ENCODE assay signal across 9 cellular contexts in genomic region chr1:174815036-174815435, GRCh38.
A peak's percentile ranks its signal among the peaks of the same experiment; 100 is the strongest.
DNase-seq lines count a peak whose midpoint lies in the region; ATAC-seq and TF ChIP-seq lines count a peak whose summit lies in the region.
"Had no signal": no experiment of that assay in that cellular context is flagged by ENCODE, and none has a peak within 500 bp of the region (broad histone marks: within the 10 kb centered on the region; RNA-seq: fewer than 3 reads in every experiment).

No MANE protein-coding gene starts in this region.

- H3K4ac ChIP-seq in mesendoderm (ENCODE audit: low read depth, low read length): no peak overlapping the region

- no peak overlapping the region for H3K4me2 ChIP-seq in mesendoderm (ENCODE audit: low read length)

- H3K27ac Mint-ChIP-seq in activated CD4-positive, alpha-beta T cell treated with anti-CD3 and anti-CD28 coated beads for 36 hours: peak overlapping the region; percentile 11
- H3K27ac Mint-ChIP-seq in activated CD4-positive, alpha-beta T cell treated with anti-CD3 and anti-CD28 coated beads, Interleukin-2, amount 10 ng/mL, durations not matched to agents 7 days and 5 days: no peak overlapping the region
- no peak overlapping the region for H3K27ac Mint-ChIP-seq in CD4-positive, alpha-beta memory T cell
- H3K27ac Mint-ChIP-seq: T-helper 1 cell treated with Interleukin-12 subunit alpha and Interleukin-12 subunit beta and Interleukin-4 antibody, amounts not matched to agents 30 μg/mL and 1 μg/mL, for 36 hours had no signal

- H2BK120ac ChIP-seq in mesendoderm (ENCODE audit: low read depth, low read length): no peak overlapping the region

- no peak overlapping the region for H2AK5ac ChIP-seq in mesendoderm (ENCODE audit: low read length)

- intact Hi-C loops in activated CD4-positive, alpha-beta T cell treated with anti-CD3 and anti-CD28 coated beads for 36 hours (cut with DNase I, micrococcal nuclease): loop anchor here (5.0 kb wide), 4 partner anchors 57 to 152 kb away; no protein-coding TSS in a partner anchor
- intact Hi-C loops in CD4-positive, alpha-beta memory T cell (cut with micrococcal nuclease): no loop called here

- H2BK5ac ChIP-seq in mesendoderm (ENCODE audit: low read length): no peak overlapping the region

- peak; percentile 49 for DNase-seq in activated CD4-positive, alpha-beta T cell treated with anti-CD3 and anti-CD28 coated beads for 36 hours
- no peak for DNase-seq in activated CD4-positive, alpha-beta T cell treated with anti-CD3 and anti-CD28 coated beads, Interleukin-2, amount 10 ng/mL, durations not matched to agents 7 days and 5 days
- DNase-seq in mesendoderm (peak; percentile 29), KG1 (lab: John Stamatoyannopoulos, UW) (no peak), superior temporal gyrus (ENCODE audit: extremely low spot score) (no peak)
- DNase-seq in CD4-positive, alpha-beta memory T cell: no peak

- peaks cover 2% of the 10 kb centered on the region for H3K4me1 ChIP-seq in mesendoderm (ENCODE audit: control insufficient read depth, low read depth, low read length)
- no peaks in the 10 kb centered on the region for H3K4me1 ChIP-seq in CD4-positive, alpha-beta memory T cell (ENCODE audit: insufficient read depth, low read length)

- no peak overlapping the region for H3K56ac ChIP-seq in mesendoderm (ENCODE audit: low read length)

- no peak overlapping the region for H3K4me3 Mint-ChIP-seq in activated CD4-positive, alpha-beta T cell treated with anti-CD3 and anti-CD28 coated beads for 36 hours
- H3K4me3 Mint-ChIP-seq in activated CD4-positive, alpha-beta T cell treated with anti-CD3 and anti-CD28 coated beads, Interleukin-2, amount 10 ng/mL, durations not matched to agents 7 days and 5 days: no peak overlapping the region
- no peak overlapping the region for H3K4me3 Mint-ChIP-seq in CD4-positive, alpha-beta memory T cell
- H3K4me3 Mint-ChIP-seq: T-helper 1 cell treated with Interleukin-12 subunit alpha and Interleukin-12 subunit beta and Interleukin-4 antibody, amounts not matched to agents 30 μg/mL and 1 μg/mL, for 36 hours had no signal

- POLR2A ChIA-PET in activated CD4-positive, alpha-beta T cell treated with anti-CD3 and anti-CD28 coated beads for 36 hours (lab: Charles Lee): no interaction called here
- POLR2A ChIA-PET in activated CD4-positive, alpha-beta T cell treated with anti-CD3 and anti-CD28 coated beads, Interleukin-2, amount 10 ng/mL, durations not matched to agents 7 days and 5 days (lab: Charles Lee): interaction anchor here (1.1 kb wide), 1 partner anchor 15 kb away, joined by 3 read pairs; no protein-coding TSS in a partner anchor
- POLR2A ChIA-PET in CD4-positive, alpha-beta memory T cell (lab: Charles Lee; ENCODE audit: partially characterized antibody): no interaction called here

- WGBS in mesendoderm (ENCODE audit: extremely low coverage, insufficient coverage, low lambda C conversion rate): no CpG with 5 or more reads among the region's 3 CpGs

- H4K8ac ChIP-seq in mesendoderm (ENCODE audit: low read depth, low read length): no peak overlapping the region

- CTCF ChIA-PET in activated CD4-positive, alpha-beta T cell treated with anti-CD3 and anti-CD28 coated beads for 36 hours (lab: Charles Lee): interaction anchor here (0.9 to 1.8 kb wide), 2 partner anchors 15 to 165 kb away, joined by 3 to 7 read pairs; no protein-coding TSS in a partner anchor
- CTCF ChIA-PET in activated CD4-positive, alpha-beta T cell treated with anti-CD3 and anti-CD28 coated beads, Interleukin-2, amount 10 ng/mL, durations not matched to agents 7 days and 5 days (lab: Charles Lee): no interaction called here
- CTCF ChIA-PET in CD4-positive, alpha-beta memory T cell (lab: Charles Lee; ENCODE audit: partially characterized antibody): interaction anchor here (1.4 kb wide), 2 partner anchors 10 to 15 kb away, joined by 3 to 6 read pairs; no protein-coding TSS in a partner anchor

- peak; percentile 94 for ATAC-seq in activated CD4-positive, alpha-beta T cell treated with anti-CD3 and anti-CD28 coated beads for 36 hours
- ATAC-seq in HG02759 (IDR thresholded peaks at IDR 0.05; ENCODE audit: unreplicated experiment) (peak; percentile 48), SK-N-SH treated with all-trans-retinoic acid at 6 μM for 48 hours (peak; percentile 78)

- no peak overlapping the region for H3K27ac ChIP-seq in mesendoderm (ENCODE audit: low read depth, low read length)
- no peak overlapping the region for H3K27ac ChIP-seq in CD4-positive, alpha-beta memory T cell (ENCODE audit: low read depth, low read length)

- no peak overlapping the region for H3K18ac ChIP-seq in mesendoderm (ENCODE audit: low read length)

- no peak overlapping the region for H3K9ac ChIP-seq in mesendoderm (ENCODE audit: low read length)

- no peaks in the 10 kb centered on the region for H3K27me3 Mint-ChIP-seq in activated CD4-positive, alpha-beta T cell treated with anti-CD3 and anti-CD28 coated beads for 36 hours
- H3K27me3 Mint-ChIP-seq in activated CD4-positive, alpha-beta T cell treated with anti-CD3 and anti-CD28 coated beads, Interleukin-2, amount 10 ng/mL, durations not matched to agents 7 days and 5 days: no peaks in the 10 kb centered on the region
- no peaks in the 10 kb centered on the region for H3K27me3 Mint-ChIP-seq in CD4-positive, alpha-beta memory T cell

- H3K4me3 ChIP-seq in mesendoderm (ENCODE audit: low read length): no peak overlapping the region
- H3K4me3 ChIP-seq in CD4-positive, alpha-beta memory T cell (ENCODE audit: low read length in 2 of 2): no peak overlapping the region

- peaks cover 9% of the 10 kb centered on the region for H3K36me3 Mint-ChIP-seq in activated CD4-positive, alpha-beta T cell treated with anti-CD3 and anti-CD28 coated beads for 36 hours (ENCODE audit: low read depth)
- H3K36me3 Mint-ChIP-seq in activated CD4-positive, alpha-beta T cell treated with anti-CD3 and anti-CD28 coated beads, Interleukin-2, amount 10 ng/mL, durations not matched to agents 7 days and 5 days (ENCODE audit: low read depth): peaks cover 22% of the 10 kb centered on the region
- peaks cover 8 to 44% of the 10 kb centered on the region in 2 donors for H3K36me3 Mint-ChIP-seq in CD4-positive, alpha-beta memory T cell

- H3K36me3 ChIP-seq in mesendoderm (ENCODE audit: control insufficient read depth, insufficient read depth, low read length): no peaks in the 10 kb centered on the region
- H3K36me3 ChIP-seq in CD4-positive, alpha-beta memory T cell (ENCODE audit: insufficient read depth, low read length): no peaks in the 10 kb centered on the region

- no peaks in the 10 kb centered on the region for H3K27me3 ChIP-seq in mesendoderm (ENCODE audit: insufficient read depth, low read length, poor library complexity)
- H3K27me3 ChIP-seq in CD4-positive, alpha-beta memory T cell (ENCODE audit: insufficient read depth, low read length): no peaks in the 10 kb centered on the region

- no peak overlapping the region for H4K5ac ChIP-seq in mesendoderm (ENCODE audit: low read length)

- no peak overlapping the region for H2BK15ac ChIP-seq in mesendoderm (replicated peaks; ENCODE audit: low read depth)

- peaks cover 1% of the 10 kb centered on the region for H3K9me3 Mint-ChIP-seq in activated CD4-positive, alpha-beta T cell treated with anti-CD3 and anti-CD28 coated beads for 36 hours (ENCODE audit: low read depth)
- no peaks in the 10 kb centered on the region for H3K9me3 Mint-ChIP-seq in activated CD4-positive, alpha-beta T cell treated with anti-CD3 and anti-CD28 coated beads, Interleukin-2, amount 10 ng/mL, durations not matched to agents 7 days and 5 days
- no peaks in the 10 kb centered on the region for H3K9me3 Mint-ChIP-seq in CD4-positive, alpha-beta memory T cell
- H3K9me3 Mint-ChIP-seq: T-helper 1 cell treated with Interleukin-12 subunit alpha and Interleukin-12 subunit beta and Interleukin-4 antibody, amounts not matched to agents 30 μg/mL and 1 μg/mL, for 36 hours had no signal

- H3K4me1 Mint-ChIP-seq in activated CD4-positive, alpha-beta T cell treated with anti-CD3 and anti-CD28 coated beads for 36 hours: peaks cover 23% of the 10 kb centered on the region
- peaks cover 25% of the 10 kb centered on the region for H3K4me1 Mint-ChIP-seq in activated CD4-positive, alpha-beta T cell treated with anti-CD3 and anti-CD28 coated beads, Interleukin-2, amount 10 ng/mL, durations not matched to agents 7 days and 5 days
- peaks cover 4 to 7% (median 4%) of the 10 kb centered on the region in 4 donors for H3K4me1 Mint-ChIP-seq in CD4-positive, alpha-beta memory T cell

- H3K9me3 ChIP-seq in CD4-positive, alpha-beta memory T cell (ENCODE audit: control insufficient read depth in 1 of 2, low read length in 2 of 2): no peaks in the 10 kb centered on the region

- no peaks in the 10 kb centered on the region for H3K79me1 ChIP-seq in mesendoderm (ENCODE audit: low read length)

- no peaks in the 10 kb centered on the region for H3K79me2 ChIP-seq in mesendoderm (ENCODE audit: control insufficient read depth, insufficient read depth, low read length)

- no peak overlapping the region for H3K23ac ChIP-seq in mesendoderm (ENCODE audit: low read length)

TF ChIP-seq in SK-N-SH treated with all-trans-retinoic acid at 6 μM for 48 hours, 23 proteins besides CTCF, POLR2A, EP300 and RAD21:
- TF ChIP-seq BACH2 (CRISPR knock-in tag; IDR thresholded peaks at IDR 0.05; ENCODE audit: borderline replicate concordance): no peak
- peak; percentile 68 for TF ChIP-seq ZC3H10 (CRISPR knock-in tag; IDR thresholded peaks at IDR 0.05)

Comparison
In these comparisons a context has a peak if more than half of its experiments do, and no peak if none do; other contexts are left out.
1. DNase-seq: peak in activated CD4-positive, alpha-beta T cell treated with anti-CD3 and anti-CD28 coated beads for 36 hours (single experiment) and mesendoderm (single experiment); none in activated CD4-positive, alpha-beta T cell treated with anti-CD3 and anti-CD28 coated beads, Interleukin-2, amount 10 ng/mL, durations not matched to agents 7 days and 5 days (single experiment), CD4-positive, alpha-beta memory T cell (0 of 5), KG1 (single experiment) and superior temporal gyrus (single experiment).
2. Peak in every context shown above with its lines, with median percentiles within 50 percentile points of each other: ATAC-seq.